ENCODE assay signal across 22 cellular contexts in the genomic region with DNA sequence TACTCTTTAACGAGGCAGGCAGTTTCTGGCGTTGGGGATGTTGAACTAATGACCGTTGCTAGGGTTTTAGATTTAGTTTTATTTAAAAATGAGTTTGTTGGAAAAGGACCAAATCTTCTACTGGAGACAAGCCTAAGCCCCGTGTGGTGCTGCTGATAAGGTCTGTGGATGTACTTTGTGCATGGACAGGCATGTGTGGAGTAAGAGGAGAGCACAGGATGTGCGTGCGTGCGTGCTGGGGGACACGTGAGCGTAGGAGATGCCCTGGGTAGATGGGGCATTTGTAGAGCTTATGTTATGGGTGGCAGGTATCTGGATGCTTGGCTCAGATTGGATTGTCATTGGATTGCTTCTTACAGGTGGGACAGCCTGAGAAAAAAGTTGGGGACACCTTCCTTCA. TPM values are rescaled to one million over a fixed set of nuclear protein-coding genes. Genes with fewer than 3 reads are reported as not detected.
"Had no signal": no experiment of that assay in that cellular context is flagged by ENCODE, and none has a peak within 500 bp of the region (broad histone marks: within the 10 kb centered on the region; RNA-seq: fewer than 3 reads in every experiment).

No MANE protein-coding gene starts in this region.

- H3K4me3 Mint-ChIP-seq: activated naive CD4-positive, alpha-beta T cell treated with anti-CD3 and anti-CD28 coated beads, Interleukin-2, amount 50 U/mL, for 24 hours; central memory CD8-positive, alpha-beta T cell; effector memory CD8-positive, alpha-beta T cell; naive thymus-derived CD4-positive, alpha-beta T cell; neural progenitor cell; stimulated activated effector memory CD8-positive, alpha-beta T cell treated with anti-CD3 and anti-CD28 coated beads, Interleukin-12 subunit alpha, Interleukin-12 subunit beta, amount 100 ng/mL, for 72 hours; stimulated activated naive CD8-positive, alpha-beta T cell treated with anti-CD3 and anti-CD28 coated beads, Interleukin-15, amount 100 ng/mL, for 72 hours; T-cell; T-helper 2 cell treated with Interferon-gamma antibody and Interleukin-4, amounts not matched to agents 5 μg/mL and 100 μg/mL, for 36 hours had no signal

- DNase-seq: activated CD4-positive, CD25-positive, alpha-beta regulatory T cell treated with anti-CD3 and anti-CD28 coated beads, Interleukin-2, amount 50 U/mL, for 72 hours; activated gamma-delta T cell treated with Interleukin-2 at 50 U/mL for 16 hours; activated T-cell treated with anti-CD3 and anti-CD28 coated beads, Interleukin-2, amount 50 U/mL, for 1 hour; dorsolateral prefrontal cortex; effector memory CD8-positive, alpha-beta T cell; naive thymus-derived CD4-positive, alpha-beta T cell; posterior cingulate gyrus; stimulated activated CD4-positive, alpha-beta T cell treated with anti-CD3 and anti-CD28 coated beads, Interleukin-1b, Interleukin-23, amount 100 ng/mL, for 48 hours; stimulated activated naive CD8-positive, alpha-beta T cell treated with anti-CD3 and anti-CD28 coated beads, Interleukin-15, amount 100 ng/mL, for 72 hours; T-cell; trophoblast cell had no signal

- H3K27ac ChIP-seq: dorsolateral prefrontal cortex, esophagus muscularis mucosa, neural progenitor cell, suprapubic skin, VCaP had no signal

- ATAC-seq: effector memory CD8-positive, alpha-beta T cell; naive thymus-derived CD4-positive, alpha-beta T cell; stimulated activated effector memory CD8-positive, alpha-beta T cell treated with anti-CD3 and anti-CD28 coated beads, Interleukin-12 subunit alpha, Interleukin-12 subunit beta, amount 100 ng/mL, for 72 hours; stimulated activated naive CD8-positive, alpha-beta T cell treated with anti-CD3 and anti-CD28 coated beads, Interleukin-15, amount 100 ng/mL, for 72 hours; T-cell had no signal

- H3K9me3 Mint-ChIP-seq: central memory CD8-positive, alpha-beta T cell; stimulated activated effector memory CD8-positive, alpha-beta T cell treated with anti-CD3 and anti-CD28 coated beads, Interleukin-12 subunit alpha, Interleukin-12 subunit beta, amount 100 ng/mL, for 72 hours; stimulated activated naive CD8-positive, alpha-beta T cell treated with anti-CD3 and anti-CD28 coated beads, Interleukin-15, amount 100 ng/mL, for 72 hours; T-helper 2 cell treated with Interferon-gamma antibody and Interleukin-4, amounts not matched to agents 5 μg/mL and 100 μg/mL, for 36 hours had no signal

- H3K36me3 Mint-ChIP-seq: activated naive CD4-positive, alpha-beta T cell treated with anti-CD3 and anti-CD28 coated beads, Interleukin-2, amount 50 U/mL, for 24 hours; naive thymus-derived CD4-positive, alpha-beta T cell; stimulated activated effector memory CD8-positive, alpha-beta T cell treated with anti-CD3 and anti-CD28 coated beads, Interleukin-12 subunit alpha, Interleukin-12 subunit beta, amount 100 ng/mL, for 72 hours; T-cell had no signal

- H3K27me3 Mint-ChIP-seq: central memory CD8-positive, alpha-beta T cell had no signal

- H3K4me3 ChIP-seq: adrenal gland, dorsolateral prefrontal cortex, esophagus muscularis mucosa, lung, neural progenitor cell, suprapubic skin had no signal

- H3K4me1 ChIP-seq: adrenal gland had no signal

- H3K4me1 Mint-ChIP-seq: activated naive CD4-positive, alpha-beta T cell treated with anti-CD3 and anti-CD28 coated beads, Interleukin-2, amount 50 U/mL, for 24 hours; central memory CD8-positive, alpha-beta T cell; stimulated activated effector memory CD8-positive, alpha-beta T cell treated with anti-CD3 and anti-CD28 coated beads, Interleukin-12 subunit alpha, Interleukin-12 subunit beta, amount 100 ng/mL, for 72 hours; T-cell had no signal

- H3K27ac Mint-ChIP-seq: activated naive CD4-positive, alpha-beta T cell treated with anti-CD3 and anti-CD28 coated beads, Interleukin-2, amount 50 U/mL, for 24 hours; effector memory CD8-positive, alpha-beta T cell; naive thymus-derived CD4-positive, alpha-beta T cell; neural progenitor cell; stimulated activated effector memory CD8-positive, alpha-beta T cell treated with anti-CD3 and anti-CD28 coated beads, Interleukin-12 subunit alpha, Interleukin-12 subunit beta, amount 100 ng/mL, for 72 hours; stimulated activated naive CD8-positive, alpha-beta T cell treated with anti-CD3 and anti-CD28 coated beads, Interleukin-15, amount 100 ng/mL, for 72 hours; T-cell; T-helper 2 cell treated with Interferon-gamma antibody and Interleukin-4, amounts not matched to agents 5 μg/mL and 100 μg/mL, for 36 hours had no signal

- H3K36me3 ChIP-seq: adrenal gland, esophagus muscularis mucosa, neural progenitor cell, suprapubic skin had no signal

- H3K9me3 ChIP-seq: adrenal gland, suprapubic skin had no signal

RNA-seq across cellular contexts. Expression of gene NTF3, which starts 5.7 kb away (rescaled TPM):
- total RNA-seq: naive thymus-derived CD4-positive, alpha-beta T cell; omental fat pad; T-cell had no signal
